ENCODE assay signal across 8 cellular contexts in the genomic region with DNA sequence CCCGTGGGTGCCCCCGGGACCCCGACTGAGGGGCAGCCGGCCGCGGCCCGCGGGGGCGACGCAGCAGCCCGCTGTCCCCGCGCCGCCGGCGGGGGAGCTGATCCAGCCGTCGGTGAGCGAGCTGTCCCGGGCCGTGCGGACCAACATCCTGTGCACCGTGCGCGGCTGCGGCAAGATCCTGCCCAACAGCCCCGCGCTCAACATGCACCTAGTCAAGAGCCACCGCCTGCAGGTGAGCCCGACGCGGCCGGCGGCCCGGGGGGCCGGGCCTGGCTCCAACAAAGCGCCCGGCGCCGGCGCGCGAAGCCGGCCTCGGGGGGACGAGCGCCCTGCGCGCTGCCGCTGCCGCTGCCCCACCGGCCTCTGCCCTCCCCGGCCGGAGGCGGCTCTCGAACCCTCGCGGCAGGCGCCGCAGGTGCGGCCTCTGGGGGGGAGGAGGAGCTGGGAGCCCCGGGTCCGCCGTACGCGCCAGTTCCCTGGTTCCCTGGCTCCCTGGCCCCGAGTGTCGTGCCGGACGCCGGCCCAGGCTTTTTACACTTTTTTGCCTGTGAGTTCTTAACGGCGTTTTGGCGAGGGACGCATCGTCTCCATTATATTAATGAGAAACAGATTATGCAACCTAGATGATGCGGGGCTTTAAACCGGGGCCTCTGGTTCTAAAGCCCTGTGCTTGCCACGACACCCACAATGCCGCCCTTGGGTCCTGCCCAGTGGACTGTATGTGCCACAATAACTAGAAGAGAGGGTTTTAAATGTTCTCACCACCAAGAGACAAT. TPM values are rescaled to one million over a fixed set of nuclear protein-coding genes. Genes with fewer than 3 reads are reported as not detected.
DNase-seq lines count a peak whose midpoint lies in the region; ATAC-seq and TF ChIP-seq lines count a peak whose summit lies in the region.

No MANE protein-coding gene starts in this region.

- H3K27me3 ChIP-seq in GM06990 (replicated peaks; ENCODE audit: control insufficient read depth, insufficient read depth, low read length) (no peaks in the 10 kb centered on the region), esophagus muscularis mucosa (no peaks in the 10 kb centered on the region)

- peaks cover 20% of the 10 kb centered on the region for H3K4me1 Mint-ChIP-seq in activated CD8-positive, alpha-beta memory T cell treated with anti-CD3 and anti-CD28 coated beads, Interleukin-2, amount 10 ng/mL, durations not matched to agents 7 days and 5 days
- peaks cover 24 to 26% of the 10 kb centered on the region in 2 donors for H3K4me1 Mint-ChIP-seq in natural killer cell

- H3K27ac ChIP-seq in esophagus muscularis mucosa (replicated peaks in 1 of 4) (peak overlapping the region; percentile 75 to 85 (median 81)), substantia nigra (ENCODE audit: low read depth, low read length, poor library complexity, severe bottlenecking) (peak overlapping the region; percentile 68)

- peak; percentile 68 for DNase-seq in GM06990 (ENCODE audit: extremely low read depth, insufficient read length)
- DNase-seq in Kasumi-1 (lab: John Stamatoyannopoulos, UW), result peak; percentile 11 to 42
- DNase-seq in activated CD8-positive, alpha-beta memory T cell treated with anti-CD3 and anti-CD28 coated beads, Interleukin-2, amount 10 ng/mL, durations not matched to agents 7 days and 5 days, result peak; percentile 61
- DNase-seq in esophagus muscularis mucosa (ENCODE audit: extremely low spot score), result no peak
- DNase-seq in natural killer cell, result no peak
- peak in 25 of 49 donors; percentile 6 to 71 (median 32) for DNase-seq in substantia nigra (lab: John Stamatoyannopoulos, UW)
- no peak for DNase-seq in NCI-H2029 treated with DMSO at 0.1 percent for 48 hours (lab: John Stamatoyannopoulos, UW)

- H3K4me3 Mint-ChIP-seq in activated CD8-positive, alpha-beta memory T cell treated with anti-CD3 and anti-CD28 coated beads, Interleukin-2, amount 10 ng/mL, durations not matched to agents 7 days and 5 days, result peak overlapping the region; percentile 79
- H3K4me3 Mint-ChIP-seq in natural killer cell, result peak overlapping the region; percentile 86

- whole genome bisulfite sequencing in esophagus muscularis mucosa, result under 1% methylated on average over 19 of the region's 80 CpGs

- H3K36me3 Mint-ChIP-seq in activated CD8-positive, alpha-beta memory T cell treated with anti-CD3 and anti-CD28 coated beads, Interleukin-2, amount 10 ng/mL, durations not matched to agents 7 days and 5 days, result peaks cover 18% of the 10 kb centered on the region
- H3K36me3 Mint-ChIP-seq in natural killer cell, result no peaks in the 10 kb centered on the region

- H3K36me3 ChIP-seq in GM06990 (ENCODE audit: control insufficient read depth, insufficient read depth, low read length) (peaks cover 2% of the 10 kb centered on the region), esophagus muscularis mucosa (peaks cover 0 to 9% (median 1%) of the 10 kb centered on the region in 4 donors)

- TF ChIP-seq POLR2A in esophagus muscularis mucosa (IDR thresholded peaks at IDR 0.05; ENCODE audit: low read depth), result no peak

- no peaks in the 10 kb centered on the region for H3K9me3 Mint-ChIP-seq in activated CD8-positive, alpha-beta memory T cell treated with anti-CD3 and anti-CD28 coated beads, Interleukin-2, amount 10 ng/mL, durations not matched to agents 7 days and 5 days (ENCODE audit: low read depth)
- no peaks in the 10 kb centered on the region for H3K9me3 Mint-ChIP-seq in natural killer cell

- CTCF ChIA-PET in activated CD8-positive, alpha-beta memory T cell treated with anti-CD3 and anti-CD28 coated beads, Interleukin-2, amount 10 ng/mL, durations not matched to agents 7 days and 5 days (lab: Charles Lee), result interaction anchor here (0.6 to 6.0 kb wide), 40 partner anchors 9 to 853 kb away, joined by 3 to 54 read pairs (median 4); a partner anchor contains a TSS

- no peaks in the 10 kb centered on the region for H3K9me3 ChIP-seq in esophagus muscularis mucosa

- TF ChIP-seq CTCF in GM06990 (IDR thresholded peaks at IDR 0.05; ENCODE audit: insufficient read depth, low read length, poor library complexity, severe bottlenecking), result no peak
- no peak for TF ChIP-seq CTCF in esophagus muscularis mucosa (IDR thresholded peaks at IDR 0.05)
- TF ChIP-seq CTCF in natural killer cell (IDR thresholded peaks at IDR 0.05), result no peak

- H3K27ac Mint-ChIP-seq in activated CD8-positive, alpha-beta memory T cell treated with anti-CD3 and anti-CD28 coated beads, Interleukin-2, amount 10 ng/mL, durations not matched to agents 7 days and 5 days, result peak overlapping the region; percentile 65
- peak overlapping the region; percentile 45 to 55 for H3K27ac Mint-ChIP-seq in natural killer cell

- no peaks in the 10 kb centered on the region for H3K27me3 Mint-ChIP-seq in activated CD8-positive, alpha-beta memory T cell treated with anti-CD3 and anti-CD28 coated beads, Interleukin-2, amount 10 ng/mL, durations not matched to agents 7 days and 5 days
- no peaks in the 10 kb centered on the region for H3K27me3 Mint-ChIP-seq in natural killer cell (ENCODE audit: low read depth in 2 of 2)

- ATAC-seq in GM21825 (IDR thresholded peaks at IDR 0.05; ENCODE audit: unreplicated experiment) (peak; percentile 57), natural killer cell (peak; percentile 49 to 66 (median 63))
- ATAC-seq in activated CD8-positive, alpha-beta memory T cell treated with anti-CD3 and anti-CD28 coated beads, Interleukin-2, amount 10 ng/mL, durations not matched to agents 7 days and 5 days, result peak; percentile 72

- no peak for TF ChIP-seq EP300 in esophagus muscularis mucosa (IDR thresholded peaks at IDR 0.05)

- H3K4me3 ChIP-seq in GM06990 (replicated peaks; ENCODE audit: low read depth, low read length) (peak overlapping the region; percentile 76), esophagus muscularis mucosa (peak overlapping the region; percentile 78 to 87 (median 83))

- H3K4me1 ChIP-seq in esophagus muscularis mucosa, result peaks cover 28 to 45% (median 35%) of the 10 kb centered on the region in 4 donors

- intact Hi-C loops in esophagus muscularis mucosa (cut with DNase I) (loop anchor here (1.0 to 10.0 kb wide), 3 partner anchors 41 to 699 kb away; a partner anchor contains a TSS), natural killer cell (cut with micrococcal nuclease) (loop anchor here (1.0 kb wide), 3 partner anchors 32 to 60 kb away; a partner anchor contains a TSS)

RNA-seq across cellular contexts. Expression of a gene that starts 0.5 kb away (rescaled TPM):
- total RNA-seq in activated CD8-positive, alpha-beta memory T cell treated with anti-CD3 and anti-CD28 coated beads, Interleukin-2, amount 10 ng/mL, durations not matched to agents 7 days and 5 days, result 10 to 100 TPM; 20.9 to 27.5 TPM
- total RNA-seq in esophagus muscularis mucosa (10 to 100 TPM; 26.6 to 34.0 (median 30.4) TPM), natural killer cell (10 to 100 TPM; 35.3 to 51.8 (median 39.9) TPM)

RNA-seq across cellular contexts. Expression of a gene that starts 29.1 kb away (rescaled TPM):
- 10 to 100 TPM; 66.1 to 73.7 TPM for total RNA-seq in activated CD8-positive, alpha-beta memory T cell treated with anti-CD3 and anti-CD28 coated beads, Interleukin-2, amount 10 ng/mL, durations not matched to agents 7 days and 5 days
- total RNA-seq in esophagus muscularis mucosa, result 1 to 10 TPM; 5.8 to 9.6 (median 6.6) TPM
- 10 to 100 TPM in 1 of 3 donors, 1 to 10 TPM in 2; 6.6 to 11.6 (median 9.0) TPM for total RNA-seq in natural killer cell

RNA-seq across cellular contexts. Expression of a gene that starts 29.5 kb away (rescaled TPM):
- total RNA-seq in activated CD8-positive, alpha-beta memory T cell treated with anti-CD3 and anti-CD28 coated beads, Interleukin-2, amount 10 ng/mL, durations not matched to agents 7 days and 5 days, result 100 to 1,000 TPM in 1 of 2 experiments, 10 to 100 TPM in 1; 93.3 to 136 TPM
- total RNA-seq in esophagus muscularis mucosa (10 to 100 TPM; 29.7 to 78.1 (median 41.9) TPM), natural killer cell (10 to 100 TPM; 52.3 to 63.5 (median 63.2) TPM)

RNA-seq across cellular contexts. Expression of a gene that starts 40.9 kb away (rescaled TPM):
- total RNA-seq in activated CD8-positive, alpha-beta memory T cell treated with anti-CD3 and anti-CD28 coated beads, Interleukin-2, amount 10 ng/mL, durations not matched to agents 7 days and 5 days, result not detected
- total RNA-seq in esophagus muscularis mucosa, result 1 to 10 TPM in 2 of 4 donors, not detected in 2; 1.6 to 2.7 TPM
- total RNA-seq in natural killer cell, result not detected

Comparison
In these comparisons a context has a peak if more than half of its experiments do, and no peak if none do; other contexts are left out.
1. DNase-seq: peak in GM06990 (single experiment), Kasumi-1 (2 of 2), activated CD8-positive, alpha-beta memory T cell treated with anti-CD3 and anti-CD28 coated beads, Interleukin-2, amount 10 ng/mL, durations not matched to agents 7 days and 5 days (single experiment) and substantia nigra (25 of 49); none in esophagus muscularis mucosa (single experiment), natural killer cell (single experiment) and NCI-H2029 treated with DMSO at 0.1 percent for 48 hours (single experiment).
2. RNA of a gene that starts 29.1 kb away (total RNA-seq): 66.1 to 73.7 TPM in activated CD8-positive, alpha-beta memory T cell treated with anti-CD3 and anti-CD28 coated beads, Interleukin-2, amount 10 ng/mL, durations not matched to agents 7 days and 5 days; 6.6 to 11.6 TPM in natural killer cell and 5.8 to 9.6 TPM in esophagus muscularis mucosa; every median in the first group is over 4 times any median in the second.
3. Peak in every context shown above with its lines, with median percentiles within 50 percentile points of each other: ATAC-seq.